30 cellular contexts compared by ENCODE assay signal in the genomic region with DNA sequence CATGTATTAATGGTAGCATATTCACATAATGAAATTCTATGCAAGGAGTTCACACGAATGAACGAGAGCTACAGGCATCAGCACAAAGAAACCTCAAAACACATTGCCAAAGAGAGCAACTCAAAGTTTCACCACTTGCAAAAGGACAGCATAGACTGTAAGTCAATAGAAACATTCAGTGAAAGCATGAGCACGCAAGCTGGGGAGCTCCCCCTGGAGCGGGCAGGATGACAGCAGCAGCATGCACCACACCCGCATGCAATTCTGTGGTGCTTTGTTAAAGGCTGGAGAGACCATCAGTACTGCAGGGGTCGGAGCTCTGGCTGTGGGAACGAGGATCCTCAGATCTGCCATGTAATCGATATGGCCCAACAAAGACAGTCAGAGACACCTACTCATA. TPM values are rescaled to one million over a fixed set of nuclear protein-coding genes. Genes with fewer than 3 reads are reported as not detected.
"Had no signal": no experiment of that assay in that cellular context is flagged by ENCODE, and none has a peak within 500 bp of the region (broad histone marks: within the 10 kb centered on the region; RNA-seq: fewer than 3 reads in every experiment).

No MANE protein-coding gene starts in this region.

- H3K27ac Mint-ChIP-seq: activated CD4-positive, alpha-beta T cell treated with anti-CD3 and anti-CD28 coated beads for 36 hours; activated naive CD8-positive, alpha-beta T cell treated with anti-CD3 and anti-CD28 coated beads for 36 hours; natural killer cell treated with Interleukin-12 subunit alpha and Interleukin-12 subunit beta and Interleukin-15 and Interleukin-18, amount 100 ng/mL, for 72 hours; stimulated activated naive CD8-positive, alpha-beta T cell treated with anti-CD3 and anti-CD28 coated beads, Interleukin-15, amount 100 ng/mL, for 72 hours had no signal

- DNase-seq: activated CD4-positive, alpha-beta T cell treated with anti-CD3 and anti-CD28 coated beads for 36 hours; activated CD4-positive, alpha-beta T cell treated with anti-CD3 and anti-CD28 coated beads, Interleukin-2, amount 50 U/mL, for 4 hours; activated CD8-positive, alpha-beta memory T cell treated with anti-CD3 and anti-CD28 coated beads, Interleukin-2, amount 50 U/mL, for 48 hours; activated naive CD4-positive, alpha-beta T cell treated with Interleukin-2 at 50 U/mL for 16 hours; activated naive CD8-positive, alpha-beta T cell treated with anti-CD3 and anti-CD28 coated beads for 36 hours; activated T-cell treated with anti-CD3 and anti-CD28 coated beads, Interleukin-2, amount 50 U/mL, for 4 hours; cortex of kidney; left ventricle myocardium superior; mammary epithelial cell; midbrain; pancreas; right cardiac atrium; stimulated activated CD4-positive, alpha-beta T cell treated with anti-CD3 and anti-CD28 coated beads, Interleukin-1b, Interleukin-23, amount 100 ng/mL, for 48 hours; stimulated activated naive CD8-positive, alpha-beta T cell treated with anti-CD3 and anti-CD28 coated beads, Interleukin-15, amount 100 ng/mL, for 72 hours; T-helper 9 cell; uterus had no signal

- H3K9me3 Mint-ChIP-seq: activated naive CD8-positive, alpha-beta T cell treated with anti-CD3 and anti-CD28 coated beads for 36 hours; activated T-cell treated with anti-CD3 and anti-CD28 coated beads, Interleukin-2, amount 50 U/mL, for 4 hours; natural killer cell treated with Interleukin-12 subunit alpha and Interleukin-12 subunit beta and Interleukin-15 and Interleukin-18, amount 100 ng/mL, for 72 hours; stimulated activated naive CD8-positive, alpha-beta T cell treated with anti-CD3 and anti-CD28 coated beads, Interleukin-15, amount 100 ng/mL, for 72 hours had no signal

- H3K9me3 ChIP-seq: neutrophil, pancreas, suprapubic skin, uterus had no signal

- H3K27ac ChIP-seq: breast epithelium, epithelial cell of prostate, neutrophil, pancreas, skin epidermis, suprapubic skin, tibial nerve, uterus had no signal

- H3K4me1 Mint-ChIP-seq: activated CD4-positive, alpha-beta T cell treated with anti-CD3 and anti-CD28 coated beads for 36 hours; activated naive CD8-positive, alpha-beta T cell treated with anti-CD3 and anti-CD28 coated beads for 36 hours; stimulated activated naive CD8-positive, alpha-beta T cell treated with anti-CD3 and anti-CD28 coated beads, Interleukin-15, amount 100 ng/mL, for 72 hours had no signal

- H3K36me3 ChIP-seq: breast epithelium, neutrophil, pancreas, suprapubic skin, tibial nerve, uterus had no signal

- FAIRE-seq: astrocyte, islet of Langerhans, pancreas had no signal

- H3K4me1 ChIP-seq: breast epithelium, pancreas, suprapubic skin, tibial nerve, uterus had no signal

- H3K4me3 ChIP-seq: breast epithelium, pancreas, skin epidermis, suprapubic skin, tibial nerve, uterus had no signal

- H3K36me3 Mint-ChIP-seq: activated naive CD8-positive, alpha-beta T cell treated with anti-CD3 and anti-CD28 coated beads for 36 hours; natural killer cell treated with Interleukin-12 subunit alpha and Interleukin-12 subunit beta and Interleukin-15 and Interleukin-18, amount 100 ng/mL, for 72 hours had no signal

- H3K27me3 ChIP-seq: breast epithelium, pancreas, tibial nerve, uterus had no signal

- H3K4me3 Mint-ChIP-seq: activated CD4-positive, alpha-beta T cell treated with anti-CD3 and anti-CD28 coated beads for 36 hours; activated naive CD8-positive, alpha-beta T cell treated with anti-CD3 and anti-CD28 coated beads for 36 hours; activated T-cell treated with anti-CD3 and anti-CD28 coated beads, Interleukin-2, amount 50 U/mL, for 4 hours; natural killer cell treated with Interleukin-12 subunit alpha and Interleukin-12 subunit beta and Interleukin-15 and Interleukin-18, amount 100 ng/mL, for 72 hours; stimulated activated naive CD8-positive, alpha-beta T cell treated with anti-CD3 and anti-CD28 coated beads, Interleukin-15, amount 100 ng/mL, for 72 hours had no signal

RNA-seq across cellular contexts. Expression of gene OCA2, which starts 18.7 kb away (rescaled TPM):
- total RNA-seq: activated CD4-positive, alpha-beta T cell treated with anti-CD3 and anti-CD28 coated beads for 36 hours; activated CD8-positive, alpha-beta memory T cell treated with anti-CD3 and anti-CD28 coated beads for 36 hours; activated naive CD8-positive, alpha-beta T cell treated with anti-CD3 and anti-CD28 coated beads for 36 hours; activated T-cell treated with anti-CD3 and anti-CD28 coated beads, Interleukin-2, amount 50 U/mL, for 4 hours; fibroblast of villous mesenchyme; glomerular endothelial cell; natural killer cell treated with Interleukin-12 subunit alpha and Interleukin-12 subunit beta and Interleukin-15 and Interleukin-18, amount 100 ng/mL, for 72 hours; pulmonary artery endothelial cell; T-helper 1 cell treated with Interleukin-12 subunit alpha and Interleukin-12 subunit beta and Interleukin-4 antibody, amounts not matched to agents 30 ng/mL and 1 ng/mL, for 36 hours had no signal
- polyA plus RNA-seq: mammary epithelial cell had no signal
